ENCODE assay signal across 5 cellular contexts in the genomic region with DNA sequence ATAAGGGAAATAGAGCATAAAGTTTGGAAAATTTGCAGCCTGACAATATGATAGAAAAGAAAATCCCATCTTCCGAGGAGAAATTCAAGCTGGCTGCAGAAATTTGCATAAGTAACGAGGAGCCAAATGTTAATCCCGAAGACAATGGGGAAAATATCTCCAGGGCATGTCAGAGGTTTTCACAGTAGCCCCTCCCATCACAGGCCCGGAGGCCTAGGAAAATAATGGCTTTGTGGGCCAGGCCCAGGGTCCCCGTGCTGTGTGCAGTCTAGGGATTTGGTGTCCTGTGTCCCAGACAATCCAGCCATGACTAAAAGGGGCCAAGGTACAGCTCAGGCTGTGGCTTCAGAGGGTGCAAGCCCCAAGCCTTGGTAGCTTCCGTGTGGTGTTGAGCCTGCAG. TPM values are rescaled to one million over a fixed set of nuclear protein-coding genes. Genes with fewer than 3 reads are reported as not detected.
"Had no signal": no experiment of that assay in that cellular context is flagged by ENCODE, and none has a peak within 500 bp of the region (broad histone marks: within the 10 kb centered on the region; RNA-seq: fewer than 3 reads in every experiment).

No MANE protein-coding gene starts in this region.

RNA-seq across cellular contexts. Expression of gene KCNK13, which starts 27.7 kb away (rescaled TPM):
- total RNA-seq: natural killer cell, osteocyte, pulmonary artery endothelial cell, vagina had no signal
- polyA plus RNA-seq: smooth muscle cell had no signal
